In genomic region chr11:75145196-75145971, GRCh38 we compare ENCODE assay signal across 22 cellular contexts. TPM values are rescaled to one million over a fixed set of nuclear protein-coding genes. Genes with fewer than 3 reads are reported as not detected.
"Had no signal": no experiment of that assay in that cellular context is flagged by ENCODE, and none has a peak within 500 bp of the region (broad histone marks: within the 10 kb centered on the region; RNA-seq: fewer than 3 reads in every experiment).

No MANE protein-coding gene starts in this region.

- ATAC-seq: foreskin keratinocyte had no signal

- H3K27ac Mint-ChIP-seq: activated B cell treated with CpG ODN at 0.5 μM for 24 hours; activated CD8-positive, alpha-beta memory T cell treated with anti-CD3 and anti-CD28 coated beads, Interleukin-2, amount 10 ng/mL, durations not matched to agents 7 days and 5 days; activated CD8-positive, alpha-beta T cell treated with anti-CD3 and anti-CD28 coated beads, Interleukin-2, amount 10 ng/mL, durations not matched to agents 7 days and 5 days; activated naive CD4-positive, alpha-beta T cell treated with anti-CD3 and anti-CD28 coated beads, Interleukin-2, amount 50 U/mL, for 72 hours; nephron had no signal

- DNase-seq: foreskin keratinocyte had no signal

- H3K27me3 ChIP-seq: heart right ventricle, right lobe of liver, stomach, tibial nerve, uterus had no signal

- H3K27ac ChIP-seq: brain microvascular endothelial cell, esophagus muscularis mucosa, foreskin keratinocyte, heart right ventricle, right lobe of liver, uterus had no signal

- H3K9me3 Mint-ChIP-seq: activated B cell treated with CpG ODN at 0.5 μM for 24 hours; activated naive CD4-positive, alpha-beta T cell treated with anti-CD3 and anti-CD28 coated beads, Interleukin-2, amount 50 U/mL, for 72 hours; nephron; T-helper 2 cell treated with Interferon-gamma antibody and Interleukin-4, amounts not matched to agents 5 μg/mL and 100 μg/mL, for 36 hours had no signal

- H3K4me3 Mint-ChIP-seq: activated B cell treated with CpG ODN at 0.5 μM for 24 hours; activated CD8-positive, alpha-beta memory T cell treated with anti-CD3 and anti-CD28 coated beads, Interleukin-2, amount 10 ng/mL, durations not matched to agents 7 days and 5 days; activated CD8-positive, alpha-beta T cell treated with anti-CD3 and anti-CD28 coated beads, Interleukin-2, amount 10 ng/mL, durations not matched to agents 7 days and 5 days; nephron; T-helper 2 cell treated with Interferon-gamma antibody and Interleukin-4, amounts not matched to agents 5 μg/mL and 100 μg/mL, for 36 hours had no signal

- H3K4me1 ChIP-seq: uterus had no signal

- H3K36me3 Mint-ChIP-seq: activated CD8-positive, alpha-beta memory T cell treated with anti-CD3 and anti-CD28 coated beads, Interleukin-2, amount 10 ng/mL, durations not matched to agents 7 days and 5 days; activated naive CD4-positive, alpha-beta T cell treated with anti-CD3 and anti-CD28 coated beads, Interleukin-2, amount 50 U/mL, for 72 hours had no signal

- H3K36me3 ChIP-seq: brain microvascular endothelial cell, esophagus muscularis mucosa, heart right ventricle, right lobe of liver, stomach, tibial nerve, uterus had no signal

- H3K9me3 ChIP-seq: esophagus muscularis mucosa, heart right ventricle, right lobe of liver, stomach, tibial nerve, uterus had no signal

- H3K4me3 ChIP-seq: esophagus muscularis mucosa, heart right ventricle, right lobe of liver, skin epidermis, stomach, tibial nerve, uterus had no signal

RNA-seq across cellular contexts. Expression of gene SLCO2B1, which starts 5.5 kb away (rescaled TPM):
- total RNA-seq: activated CD8-positive, alpha-beta memory T cell treated with anti-CD3 and anti-CD28 coated beads, Interleukin-2, amount 10 ng/mL, durations not matched to agents 7 days and 5 days; activated CD8-positive, alpha-beta T cell treated with anti-CD3 and anti-CD28 coated beads, Interleukin-2, amount 10 ng/mL, durations not matched to agents 7 days and 5 days; activated naive CD4-positive, alpha-beta T cell treated with anti-CD3 and anti-CD28 coated beads, Interleukin-2, amount 50 U/mL, for 72 hours; foreskin keratinocyte had no signal
- polyA plus RNA-seq: foreskin keratinocyte had no signal

RNA-seq across cellular contexts. Expression of gene OR2AT4, which starts 48.7 kb away (rescaled TPM):
- total RNA-seq: activated B cell treated with CpG ODN at 0.5 μM for 24 hours; activated CD8-positive, alpha-beta memory T cell treated with anti-CD3 and anti-CD28 coated beads, Interleukin-2, amount 10 ng/mL, durations not matched to agents 7 days and 5 days; activated CD8-positive, alpha-beta T cell treated with anti-CD3 and anti-CD28 coated beads, Interleukin-2, amount 10 ng/mL, durations not matched to agents 7 days and 5 days; activated naive CD4-positive, alpha-beta T cell treated with anti-CD3 and anti-CD28 coated beads, Interleukin-2, amount 50 U/mL, for 72 hours; astrocyte; dermis blood vessel endothelial cell; foreskin keratinocyte; heart right ventricle; left ventricle myocardium superior; lung microvascular endothelial cell; mucosa of gallbladder; osteocyte; posterior vena cava; right lobe of liver; stomach; uterus had no signal
- polyA plus RNA-seq: foreskin keratinocyte, heart right ventricle, stomach had no signal
